9 cellular contexts compared by ENCODE assay signal in genomic region chr6:71404145-71404966, GRCh38.
DNase-seq lines count a peak whose midpoint lies in the region; TF ChIP-seq lines count a peak whose summit lies in the region.
"Had no signal": no experiment of that assay in that cellular context is flagged by ENCODE, and none has a peak within 500 bp of the region (broad histone marks: within the 10 kb centered on the region; RNA-seq: fewer than 3 reads in every experiment).

No MANE protein-coding gene starts in this region.

- in situ Hi-C loops in Caki2 (cut with HindIII; ENCODE audit: low pct_unique_long_range_greater_than_20kb, low sequenced_read_pairs) = no loop called here

- TF ChIP-seq CTCF in fibroblast of pulmonary artery (IDR thresholded peaks at IDR 0.05; ENCODE audit: low read length, missing control alignments) = no peak

- peak; percentile 96 for DNase-seq in Caki2 (ENCODE audit: low read depth)
- no peak for DNase-seq in SK-N-MC (ENCODE audit: low read depth, low spot score)
- peak; percentile 92 for DNase-seq in fibroblast of pulmonary artery (ENCODE audit: low read depth)
- peak; percentile 84 for DNase-seq in non-pigmented ciliary epithelial cell (ENCODE audit: low read depth)
- DNase-seq in KG1 (lab: John Stamatoyannopoulos, UW) = no peak
- DNase-seq in NCI-H2081 (lab: John Stamatoyannopoulos, UW) = no peak
- DNase-seq in activated CD4-positive, CD25-positive, alpha-beta regulatory T cell (lab: John Stamatoyannopoulos, UW) = no peak
- DNase-seq in HuH-7.5 (ENCODE audit: low spot score) = no peak
- DNase-seq: activated CD8-positive, alpha-beta memory T cell treated with anti-CD3 and anti-CD28 coated beads, Interleukin-2, amount 10 ng/mL, durations not matched to agents 7 days and 5 days had no signal

- H3K9me3 ChIP-seq in SK-N-MC (ENCODE audit: low read depth, low read length) = no peaks in the 10 kb centered on the region

- peak overlapping the region; percentile 70 for H3K27ac ChIP-seq in SK-N-MC

- no peak overlapping the region for H3K9ac ChIP-seq in SK-N-MC (ENCODE audit: insufficient read length)

- H3K36me3 ChIP-seq in SK-N-MC (ENCODE audit: insufficient read depth, low read length) = no peaks in the 10 kb centered on the region

- H3K4me3 ChIP-seq in SK-N-MC (peak overlapping the region; percentile 45), fibroblast of pulmonary artery (replicated peaks; ENCODE audit: low read depth, low read length) (peak overlapping the region; percentile 33)

Comparison
In these comparisons a context has a peak if more than half of its experiments do, and no peak if none do; other contexts are left out.
1. DNase-seq: peak in Caki2 (single experiment), fibroblast of pulmonary artery (single experiment) and non-pigmented ciliary epithelial cell (single experiment); none in SK-N-MC (single experiment), KG1 (single experiment), NCI-H2081 (0 of 2), activated CD4-positive, CD25-positive, alpha-beta regulatory T cell (0 of 4) and HuH-7.5 (single experiment).